ENCODE assay signal across 10 cellular contexts in genomic region chr10:113856563-113856962, GRCh38. TPM values are rescaled to one million over a fixed set of nuclear protein-coding genes. Genes with fewer than 3 reads are reported as not detected.
DNase-seq lines count a peak whose midpoint lies in the region; ATAC-seq and TF ChIP-seq lines count a peak whose summit lies in the region.
"Had no signal": no experiment of that assay in that cellular context is flagged by ENCODE, and none has a peak within 500 bp of the region (broad histone marks: within the 10 kb centered on the region; RNA-seq: fewer than 3 reads in every experiment).

No MANE protein-coding gene starts in this region.

- intact Hi-C loops in right cardiac atrium (cut with DNase I), result loop anchor here in 1 of 4 donors (10.0 kb wide), 1 partner anchor 188 kb away; the partner anchor contains the start of gene ADRB1

- H3K27me3 ChIP-seq in right cardiac atrium (ENCODE audit: control insufficient read depth, insufficient read depth) (no peaks in the 10 kb centered on the region), subcutaneous abdominal adipose tissue (ENCODE audit: control insufficient read depth in 5 of 5, insufficient read depth in 4 of 5, low read length in 5 of 5) (no peaks in the 10 kb centered on the region)

- 58% methylated on average over 1 of the region's 1 CpG for WGBS in right cardiac atrium

- H3K4me3 Mint-ChIP-seq in activated naive CD8-positive, alpha-beta T cell, result peak overlapping the region; percentile 98
- no peak overlapping the region for H3K4me3 Mint-ChIP-seq in activated naive CD8-positive, alpha-beta T cell treated with anti-CD3 and anti-CD28 coated beads for 36 hours
- peak overlapping the region; percentile 97 for H3K4me3 Mint-ChIP-seq in T-helper 17 cell
- H3K4me3 Mint-ChIP-seq in glutamatergic neuron (ENCODE audit: unreplicated experiment), result no peak overlapping the region

- no peaks in the 10 kb centered on the region for H3K9me3 Mint-ChIP-seq in activated naive CD8-positive, alpha-beta T cell (ENCODE audit: low read depth)
- H3K9me3 Mint-ChIP-seq in activated naive CD8-positive, alpha-beta T cell treated with anti-CD3 and anti-CD28 coated beads for 36 hours, result peaks cover 2% of the 10 kb centered on the region
- H3K9me3 Mint-ChIP-seq in glutamatergic neuron (ENCODE audit: unreplicated experiment), result peaks cover 9% of the 10 kb centered on the region

- H3K9me3 ChIP-seq in T-helper 17 cell (ENCODE audit: control insufficient read depth, low read length, poor library complexity, severe bottlenecking) (no peaks in the 10 kb centered on the region), right cardiac atrium (ENCODE audit: control insufficient read depth, low read length) (no peaks in the 10 kb centered on the region), subcutaneous abdominal adipose tissue (ENCODE audit: control insufficient read depth in 5 of 5, low read length in 5 of 5) (no peaks in the 10 kb centered on the region)
- H3K9me3 ChIP-seq: thoracic aorta had no signal

- H3K4me3 ChIP-seq in right cardiac atrium (ENCODE audit: low read length) (peak overlapping the region; percentile 57), subcutaneous abdominal adipose tissue (ENCODE audit: low read depth in 1 of 5, low read length in 5 of 5) (peak overlapping the region in 1 of 5 donors; percentile 95)

- no peak for DNase-seq in activated naive CD8-positive, alpha-beta T cell treated with anti-CD3 and anti-CD28 coated beads for 36 hours
- DNase-seq in T-helper 17 cell, result no peak
- DNase-seq in right cardiac atrium, result no peak
- DNase-seq in stimulated activated CD4-positive, alpha-beta T cell treated with anti-CD3 and anti-CD28 coated beads, Interleukin-12 subunit alpha, Interleukin-12 subunit beta, amount 100 ng/mL, for 4 hours, result no peak
- no peak for DNase-seq in glutamatergic neuron
- no peak for DNase-seq in NCI-H187 treated with DMSO at 0.1 percent for 48 hours (lab: John Stamatoyannopoulos, UW)
- DNase-seq: NCI-H748 treated with DMSO at 0.1 percent for 48 hours had no signal

- H3K27ac Mint-ChIP-seq in activated naive CD8-positive, alpha-beta T cell, result no peak overlapping the region
- no peak overlapping the region for H3K27ac Mint-ChIP-seq in activated naive CD8-positive, alpha-beta T cell treated with anti-CD3 and anti-CD28 coated beads for 36 hours
- H3K27ac Mint-ChIP-seq in T-helper 17 cell (peak overlapping the region; percentile 99), glutamatergic neuron (ENCODE audit: unreplicated experiment) (no peak overlapping the region)

- no peak for TF ChIP-seq CTCF in glutamatergic neuron (IDR thresholded peaks at IDR 0.05; ENCODE audit: partially characterized antibody, unreplicated experiment)

- peak overlapping the region in 2 of 5 donors; percentile 96 to 97 for H3K9ac ChIP-seq in subcutaneous abdominal adipose tissue (ENCODE audit: low read length in 5 of 5)

- H3K27ac ChIP-seq in right cardiac atrium (ENCODE audit: low read length) (no peak overlapping the region), subcutaneous abdominal adipose tissue (ENCODE audit: low read depth, low read length) (peak overlapping the region; percentile 94)
- H3K27ac ChIP-seq: thoracic aorta had no signal

- no peaks in the 10 kb centered on the region for H3K27me3 Mint-ChIP-seq in activated naive CD8-positive, alpha-beta T cell
- H3K27me3 Mint-ChIP-seq in activated naive CD8-positive, alpha-beta T cell treated with anti-CD3 and anti-CD28 coated beads for 36 hours, result no peaks in the 10 kb centered on the region
- no peaks in the 10 kb centered on the region for H3K27me3 Mint-ChIP-seq in T-helper 17 cell
- peaks cover 4% of the 10 kb centered on the region for H3K27me3 Mint-ChIP-seq in glutamatergic neuron (ENCODE audit: unreplicated experiment)

- H3K36me3 ChIP-seq in subcutaneous abdominal adipose tissue (ENCODE audit: control insufficient read depth in 5 of 5, insufficient read depth in 5 of 5, low read length in 5 of 5), result peaks cover 20 to 31% (median 21%) of the 10 kb centered on the region in 5 donors
- H3K36me3 ChIP-seq: thoracic aorta had no signal

- H3K4me1 Mint-ChIP-seq in activated naive CD8-positive, alpha-beta T cell (ENCODE audit: low read depth), result peaks cover 44% of the 10 kb centered on the region
- peaks cover 34% of the 10 kb centered on the region for H3K4me1 Mint-ChIP-seq in activated naive CD8-positive, alpha-beta T cell treated with anti-CD3 and anti-CD28 coated beads for 36 hours
- H3K4me1 Mint-ChIP-seq in T-helper 17 cell (peaks cover 31% of the 10 kb centered on the region), glutamatergic neuron (ENCODE audit: low read depth, unreplicated experiment) (peaks cover 3% of the 10 kb centered on the region)

- peaks cover 18% of the 10 kb centered on the region for H3K36me3 Mint-ChIP-seq in activated naive CD8-positive, alpha-beta T cell
- H3K36me3 Mint-ChIP-seq in activated naive CD8-positive, alpha-beta T cell treated with anti-CD3 and anti-CD28 coated beads for 36 hours, result peaks cover 43% of the 10 kb centered on the region
- H3K36me3 Mint-ChIP-seq in T-helper 17 cell (ENCODE audit: low read depth) (peaks cover 8% of the 10 kb centered on the region), glutamatergic neuron (ENCODE audit: unreplicated experiment) (no peaks in the 10 kb centered on the region)

- ATAC-seq in T-helper 17 cell, result no peak
- no peak for ATAC-seq in right cardiac atrium

- H3K4me1 ChIP-seq in right cardiac atrium (ENCODE audit: control insufficient read depth, insufficient read depth, low read length) (peaks cover 2% of the 10 kb centered on the region), subcutaneous abdominal adipose tissue (ENCODE audit: control insufficient read depth in 5 of 5, insufficient read depth in 5 of 5, low read length in 5 of 5) (peaks cover 5 to 39% (median 32%) of the 10 kb centered on the region in 5 donors)

RNA-seq across cellular contexts. Expression of gene NHLRC2, which starts 2.1 kb away (rescaled TPM):
- 10 to 100 TPM; 24.2 to 26.7 TPM for total RNA-seq in activated naive CD8-positive, alpha-beta T cell treated with anti-CD3 and anti-CD28 coated beads for 36 hours
- total RNA-seq in T-helper 17 cell (10 to 100 TPM in 1 of 2 donors, 1 to 10 TPM in 1; 9.0 to 12.8 TPM), right cardiac atrium (10 to 100 TPM; 62.3 to 79.8 (median 69.9) TPM), glutamatergic neuron (ENCODE audit: unreplicated experiment) (23.5 TPM)
- polyA plus RNA-seq in right cardiac atrium, result 14.9 TPM

RNA-seq across cellular contexts. Expression of gene DCLRE1A, which starts 2.7 kb away (rescaled TPM):
- total RNA-seq in activated naive CD8-positive, alpha-beta T cell treated with anti-CD3 and anti-CD28 coated beads for 36 hours, result 10 to 100 TPM; 17.4 to 19.0 TPM
- total RNA-seq in T-helper 17 cell (1 to 10 TPM; 2.2 to 2.9 TPM), right cardiac atrium (1 to 10 TPM; 5.0 to 7.3 (median 6.6) TPM), glutamatergic neuron (ENCODE audit: unreplicated experiment) (2.8 TPM)
- polyA plus RNA-seq in right cardiac atrium, result 4.5 TPM

Comparison
In these comparisons a context has a peak if more than half of its experiments do, and no peak if none do; other contexts are left out.
1. H3K4me3 Mint-ChIP-seq: peak in activated naive CD8-positive, alpha-beta T cell (single experiment) and T-helper 17 cell (single experiment); none in activated naive CD8-positive, alpha-beta T cell treated with anti-CD3 and anti-CD28 coated beads for 36 hours (single experiment) and glutamatergic neuron (single experiment).